ENCODE assay signal across 16 cellular contexts in the genomic region with DNA sequence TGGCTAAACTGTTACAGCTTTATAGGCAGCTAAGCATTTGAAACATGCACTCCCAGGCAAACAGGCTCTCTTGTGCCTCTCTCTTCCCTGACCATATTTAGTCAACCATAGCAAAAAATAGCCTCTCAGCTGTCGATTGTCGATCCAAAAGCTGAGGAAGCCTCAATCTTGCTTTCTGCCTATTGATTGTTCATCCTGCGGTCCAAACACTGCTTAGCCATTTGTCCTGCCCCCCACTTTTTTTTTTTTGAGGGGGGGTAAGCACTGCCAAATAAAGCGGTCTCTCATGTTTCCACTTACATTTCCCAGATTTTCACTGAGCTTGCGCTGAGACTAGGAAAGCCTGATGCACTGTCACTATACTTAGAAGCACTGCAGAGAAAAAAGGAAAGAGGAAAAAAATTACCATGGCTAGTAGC.
DNase-seq lines count a peak whose midpoint lies in the region; ATAC-seq and TF ChIP-seq lines count a peak whose summit lies in the region.
"Had no signal": no experiment of that assay in that cellular context is flagged by ENCODE, and none has a peak within 500 bp of the region (broad histone marks: within the 10 kb centered on the region; RNA-seq: fewer than 3 reads in every experiment).

No MANE protein-coding gene starts in this region.

- H3K9ac ChIP-seq in IMR-90 (ENCODE audit: low read depth, low read length) (no peak overlapping the region), skeletal muscle tissue (ENCODE audit: low read depth in 1 of 3, low read length in 3 of 3) (peak overlapping the region; percentile 72 to 86 (median 81))
- H3K9ac ChIP-seq: BLaER1 treated with 17β-estradiol and CSF1 and Interleukin-3, amounts not matched to agents 10 nM and 100 nM had no signal

- no peak for TF ChIP-seq POLR2A in IMR-90 (IDR thresholded peaks at IDR 0.05; ENCODE audit: low read depth, low read length)

- no peak overlapping the region for H3K4ac ChIP-seq in IMR-90 (ENCODE audit: low read depth, low read length)

- no peak overlapping the region for H3K18ac ChIP-seq in IMR-90 (ENCODE audit: low read depth, low read length)

- TF ChIP-seq CTCF in IMR-90 (conservative IDR thresholded peaks at IDR 0.05; ENCODE audit: low read depth, low read length): no peak

- H2BK120ac ChIP-seq in IMR-90 (ENCODE audit: low read depth, low read length): no peak overlapping the region

- H2BK5ac ChIP-seq in IMR-90 (ENCODE audit: low read depth, low read length, poor library complexity, severe bottlenecking): no peak overlapping the region

- no peak overlapping the region for H2AK5ac ChIP-seq in IMR-90 (ENCODE audit: low read depth, low read length)

- POLR2A ChIA-PET in IMR-90 (lab: Charles Lee; ENCODE audit: unreplicated experiment): interaction anchor here (0.6 kb wide), 2 partner anchors 74 to 223 kb away, joined by 4 to 22 read pairs; no protein-coding TSS in a partner anchor
- POLR2A ChIA-PET in activated CD4-positive, alpha-beta T cell treated with anti-CD3 and anti-CD28 coated beads, Interleukin-2, amount 10 ng/mL, durations not matched to agents 7 days and 5 days (lab: Charles Lee): no interaction called here

- H2BK15ac ChIP-seq in IMR-90 (ENCODE audit: low read depth, low read length): no peak overlapping the region

- no TSS peak for BruUV-seq in IMR-90 (replicated peaks; lab: Mats Ljungman, UMichigan)

- peaks cover 0 to 6% of the 10 kb centered on the region in 2 experiments; a peak in 2 of 4 replicates for H3K79me1 ChIP-seq in IMR-90 (ENCODE audit: low read depth in 1 of 2, low read length in 2 of 2)

- in situ Hi-C loops in IMR-90 (cut with MboI; ENCODE audit: low sequenced_read_pairs): no loop called here

- no peaks in the 10 kb centered on the region for H3K27me3 Mint-ChIP-seq in activated CD4-positive, alpha-beta T cell treated with anti-CD3 and anti-CD28 coated beads, Interleukin-2, amount 10 ng/mL, durations not matched to agents 7 days and 5 days

- no peak for TF ChIP-seq RAD21 in IMR-90 (IDR thresholded peaks at IDR 0.05; ENCODE audit: low read length)

- H3K9me1 ChIP-seq in IMR-90 (ENCODE audit: insufficient read depth, low read length): no peaks in the 10 kb centered on the region

- no peaks in the 10 kb centered on the region for H3K4me1 Mint-ChIP-seq in activated CD4-positive, alpha-beta T cell treated with anti-CD3 and anti-CD28 coated beads, Interleukin-2, amount 10 ng/mL, durations not matched to agents 7 days and 5 days

- H3K56ac ChIP-seq in IMR-90 (ENCODE audit: extremely low read depth, insufficient read depth, low read length): no peak overlapping the region

- peaks cover 6% of the 10 kb centered on the region for H3K36me3 Mint-ChIP-seq in activated CD4-positive, alpha-beta T cell treated with anti-CD3 and anti-CD28 coated beads, Interleukin-2, amount 10 ng/mL, durations not matched to agents 7 days and 5 days (ENCODE audit: low read depth)

- ATAC-seq in IMR-90 (ENCODE audit: low read depth) (peak; percentile 48), HG02840 (IDR thresholded peaks at IDR 0.05; ENCODE audit: low FRiP score, unreplicated experiment) (no peak)
- ATAC-seq: left colon had no signal

- H4K8ac ChIP-seq in IMR-90 (ENCODE audit: low read depth in 2 of 2, low read length in 2 of 2): no peak overlapping the region

- H3K9me3 Mint-ChIP-seq in activated CD4-positive, alpha-beta T cell treated with anti-CD3 and anti-CD28 coated beads, Interleukin-2, amount 10 ng/mL, durations not matched to agents 7 days and 5 days: no peaks in the 10 kb centered on the region

- H3K14ac ChIP-seq in IMR-90 (replicated peaks; ENCODE audit: low read depth, low read length): no peak overlapping the region

- no peak overlapping the region for H4K5ac ChIP-seq in IMR-90 (ENCODE audit: low read depth, low read length)

- H2AK9ac ChIP-seq in IMR-90 (replicated peaks; ENCODE audit: low read depth, low read length, poor library complexity): no peak overlapping the region

- H3K27me3 ChIP-seq in IMR-90 (ENCODE audit: control insufficient read depth, insufficient read depth, low read length) (no peaks in the 10 kb centered on the region), skeletal muscle tissue (ENCODE audit: control insufficient read depth in 3 of 3, insufficient read depth in 3 of 3, low read length in 3 of 3) (no peaks in the 10 kb centered on the region)
- H3K27me3 ChIP-seq: BLaER1 treated with 17β-estradiol and CSF1 and Interleukin-3, amounts not matched to agents 10 nM and 100 nM; breast epithelium had no signal

- H3K36me3 ChIP-seq in IMR-90 (ENCODE audit: control insufficient read depth, insufficient read depth, low read length): no peaks in the 10 kb centered on the region
- H3K36me3 ChIP-seq in skeletal muscle tissue (ENCODE audit: control insufficient read depth in 3 of 3, insufficient read depth in 3 of 3, low read length in 3 of 3): peaks cover 20 to 25% (median 24%) of the 10 kb centered on the region in 3 donors
- H3K36me3 ChIP-seq: breast epithelium had no signal

- no peak overlapping the region for H3K23ac ChIP-seq in IMR-90 (ENCODE audit: low read depth, low read length)

- intact Hi-C loops in IMR-90 (cut with micrococcal nuclease): no loop called here

- H4K91ac ChIP-seq in IMR-90 (ENCODE audit: insufficient read depth, low read depth, low read length): no peak overlapping the region

- H3K4me2 ChIP-seq in IMR-90 (ENCODE audit: low read depth, low read length): no peak overlapping the region
- H3K4me2 ChIP-seq: BLaER1 treated with 17β-estradiol and CSF1 and Interleukin-3, amounts not matched to agents 10 nM and 100 nM had no signal

- H3K4me3 Mint-ChIP-seq in activated CD4-positive, alpha-beta T cell treated with anti-CD3 and anti-CD28 coated beads, Interleukin-2, amount 10 ng/mL, durations not matched to agents 7 days and 5 days: no peak overlapping the region

- H2AFZ ChIP-seq in IMR-90 (replicated peaks; ENCODE audit: low read length, poor library complexity): no peak overlapping the region

- H4K20me1 ChIP-seq in IMR-90 (ENCODE audit: insufficient read depth, low read length): no peaks in the 10 kb centered on the region
- H4K20me1 ChIP-seq: BLaER1 treated with 17β-estradiol and CSF1 and Interleukin-3, amounts not matched to agents 10 nM and 100 nM had no signal

- WGBS in IMR-90 (ENCODE audit: extremely low coverage in 2 of 2, insufficient read length in 1 of 2), 2 experiments: no CpG with 5 or more reads among the region's 5 CpGs

- CTCF ChIA-PET in IMR-90 (lab: Yijun Ruan, JAX): interaction anchor here (0.6 kb wide), 1 partner anchor 860 kb away, joined by 3 read pairs; no protein-coding TSS in a partner anchor
- CTCF ChIA-PET in activated CD4-positive, alpha-beta T cell treated with anti-CD3 and anti-CD28 coated beads, Interleukin-2, amount 10 ng/mL, durations not matched to agents 7 days and 5 days (lab: Charles Lee): interaction anchor here (0.6 to 1.1 kb wide), 4 partner anchors 11 to 1836 kb away, joined by 3 to 5 read pairs (median 3); no protein-coding TSS in a partner anchor

- H3K4me3 ChIP-seq in IMR-90 (ENCODE audit: insufficient read depth, low read depth, low read length) (no peak overlapping the region), skeletal muscle tissue (ENCODE audit: low read length in 3 of 3) (peak overlapping the region; percentile 60 to 84 (median 77))
- H3K4me3 ChIP-seq: BLaER1 treated with 17β-estradiol and CSF1 and Interleukin-3, amounts not matched to agents 10 nM and 100 nM; breast epithelium had no signal

- H3K27ac ChIP-seq in IMR-90 (ENCODE audit: insufficient read depth, low read length) (no peak overlapping the region), skeletal muscle tissue (ENCODE audit: low read depth, low read length) (peak overlapping the region; percentile 93)
- H3K27ac ChIP-seq: BLaER1 treated with 17β-estradiol and CSF1 and Interleukin-3, amounts not matched to agents 10 nM and 100 nM; breast epithelium; VCaP had no signal

- peaks cover 2% of the 10 kb centered on the region; the same call in 1 of the 2 replicates for H3K4me1 ChIP-seq in IMR-90 (ENCODE audit: control insufficient read depth, insufficient read depth, low read length)
- peaks cover 6 to 8% (median 6%) of the 10 kb centered on the region in 3 donors for H3K4me1 ChIP-seq in skeletal muscle tissue (ENCODE audit: control insufficient read depth in 3 of 3, insufficient read depth in 3 of 3, low read length in 3 of 3)
- H3K4me1 ChIP-seq: BLaER1 treated with 17β-estradiol and CSF1 and Interleukin-3, amounts not matched to agents 10 nM and 100 nM; breast epithelium had no signal

- H3K9me3 ChIP-seq in IMR-90 (ENCODE audit: control insufficient read depth, insufficient read depth, low read length) (no peaks in the 10 kb centered on the region), skeletal muscle tissue (ENCODE audit: control insufficient read depth in 3 of 3, low read length in 3 of 3) (no peaks in the 10 kb centered on the region)
- H3K9me3 ChIP-seq: BLaER1 treated with 17β-estradiol and CSF1 and Interleukin-3, amounts not matched to agents 10 nM and 100 nM; breast epithelium had no signal

- DNase-seq in IMR-90 (peak; percentile 34), globus pallidus (ENCODE audit: low spot score) (peak; percentile 26), middle frontal gyrus (ENCODE audit: extremely low spot score, low spot score) (peak; percentile 46), amniotic stem cell (lab: John Stamatoyannopoulos, UW) (no peak)
- no peak for DNase-seq in activated CD4-positive, alpha-beta T cell treated with anti-CD3 and anti-CD28 coated beads, Interleukin-2, amount 10 ng/mL, durations not matched to agents 7 days and 5 days
- no peak for DNase-seq in activated T-cell treated with anti-CD3 and anti-CD28 coated beads, Interleukin-2, amount 50 U/mL, for 1 hour
- DNase-seq: GDM1, left colon, NCI-H1092 treated with DMSO at 0.1 percent for 48 hours, NCI-H69, SHP77 treated with DMSO at 0.1 percent for 48 hours had no signal

- dilution Hi-C loops in IMR-90 (cut with HindIII; ENCODE audit: low sequenced_read_pairs, unreplicated experiment): no loop called here

- H2BK20ac ChIP-seq in IMR-90 (ENCODE audit: low read depth, low read length): no peak overlapping the region

- H3K27ac Mint-ChIP-seq in activated CD4-positive, alpha-beta T cell treated with anti-CD3 and anti-CD28 coated beads, Interleukin-2, amount 10 ng/mL, durations not matched to agents 7 days and 5 days: no peak overlapping the region

TF ChIP-seq in IMR-90, 13 proteins besides CTCF, POLR2A, EP300 and RAD21:
- TF ChIP-seq RFX5 (IDR thresholded peaks at IDR 0.05; ENCODE audit: low read depth, low read length) (no peak), CEBPB (IDR thresholded peaks at IDR 0.05; ENCODE audit: low read depth, low read length) (no peak)

Comparison
In these comparisons a context has a peak if more than half of its experiments do, and no peak if none do; other contexts are left out.
1. DNase-seq: peak in IMR-90 (single experiment), globus pallidus (single experiment) and middle frontal gyrus (single experiment); none in amniotic stem cell (single experiment), activated CD4-positive, alpha-beta T cell treated with anti-CD3 and anti-CD28 coated beads, Interleukin-2, amount 10 ng/mL, durations not matched to agents 7 days and 5 days (single experiment) and activated T-cell treated with anti-CD3 and anti-CD28 coated beads, Interleukin-2, amount 50 U/mL, for 1 hour (single experiment).